Comparison of ENCODE assay signal across 15 cellular contexts in the genomic region with DNA sequence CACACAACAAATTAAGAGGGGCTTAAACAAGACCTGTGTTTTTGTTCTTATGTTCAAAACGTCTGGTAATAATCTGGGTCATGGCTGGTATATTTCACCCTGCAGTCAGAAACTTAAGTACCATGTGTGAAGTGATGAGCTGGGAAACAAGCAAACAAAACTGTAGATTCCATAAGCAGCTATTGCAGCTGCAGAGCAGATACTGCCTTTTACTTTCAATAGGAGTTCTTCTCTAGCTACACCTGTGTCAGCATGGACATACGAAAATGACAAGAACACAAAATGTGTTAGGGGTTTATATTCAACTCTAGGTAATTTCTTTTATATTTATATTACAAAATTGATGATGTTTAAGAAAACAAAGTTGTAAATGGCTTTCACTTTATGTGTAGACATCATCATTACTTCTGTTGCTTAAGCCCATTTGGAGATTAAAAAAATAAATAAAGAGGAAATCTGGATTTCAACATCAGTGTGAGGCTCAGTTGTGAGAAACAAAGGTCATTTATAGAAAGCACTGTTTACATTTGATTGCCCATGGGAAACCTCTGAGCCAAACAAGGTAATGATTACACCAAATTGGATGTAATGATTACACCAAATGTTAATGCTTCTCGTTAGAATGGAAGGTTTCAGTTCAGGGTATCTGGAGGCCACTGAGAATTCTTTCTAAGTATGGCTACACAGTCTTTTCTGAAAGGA.
DNase-seq lines count a peak whose midpoint lies in the region; ATAC-seq, FAIRE-seq and TF ChIP-seq lines count a peak whose summit lies in the region.
"Had no signal": no experiment of that assay in that cellular context is flagged by ENCODE, and none has a peak within 500 bp of the region (broad histone marks: within the 10 kb centered on the region; RNA-seq: fewer than 3 reads in every experiment).

No MANE protein-coding gene starts in this region.

- H3K4me1 ChIP-seq in MM.1S (ENCODE audit: low read length) (no peaks in the 10 kb centered on the region), small intestine (ENCODE audit: control insufficient read depth in 2 of 2, insufficient read depth in 1 of 2, low read depth in 1 of 2, low read length in 1 of 2) (peaks cover 0 to 2% of the 10 kb centered on the region in 2 donors), foreskin keratinocyte (no peaks in the 10 kb centered on the region)

- WGBS in small intestine, 3 donors: 6 to 34% (median 16%) methylated on average over 3 of the region's 3 CpGs

- H3K9ac ChIP-seq in MM.1S (ENCODE audit: low read length): no peak overlapping the region

- DNase-seq in NCI-H1417 (lab: John Stamatoyannopoulos, UW) (peak; percentile 15 to 60 (median 26)), NCI-H1417 treated with DMSO at 0.1 percent for 48 hours (lab: John Stamatoyannopoulos, UW) (no peak), MM.1S (peak; percentile 56), small intestine (peak; percentile 83), NCI-H524 (lab: John Stamatoyannopoulos, UW) (no peak), foreskin keratinocyte (no peak)
- DNase-seq: activated T-cell treated with anti-CD3 and anti-CD28 coated beads, Interleukin-2, amount 50 U/mL, for 72 hours; NCI-H510A treated with DMSO at 0.1 percent for 48 hours; stimulated activated CD4-positive, alpha-beta T cell treated with anti-CD3 and anti-CD28 coated beads, Interleukin-1b, Interleukin-23, amount 100 ng/mL, for 48 hours; T1000 had no signal

- no peak overlapping the region for H3K4me2 ChIP-seq in MM.1S (ENCODE audit: low read depth, low read length)

- no peaks in the 10 kb centered on the region for H3K9me2 ChIP-seq in MM.1S (replicated peaks; ENCODE audit: insufficient read depth, low read length)

- H3K27me3 ChIP-seq in MM.1S (replicated peaks; ENCODE audit: insufficient read depth, low read length) (no peaks in the 10 kb centered on the region), small intestine (ENCODE audit: control insufficient read depth in 2 of 2, insufficient read depth in 2 of 2, low read length in 2 of 2) (no peaks in the 10 kb centered on the region), foreskin keratinocyte (no peaks in the 10 kb centered on the region)

- peak; percentile 15 for FAIRE-seq in small intestine (lab: Jason Lieb, UNC)
- FAIRE-seq: A204.1 had no signal

- H2AFZ ChIP-seq in MM.1S (ENCODE audit: low read length): no peak overlapping the region

- H3K4me3 ChIP-seq in MM.1S (ENCODE audit: low read length) (no peak overlapping the region), small intestine (ENCODE audit: low read depth in 1 of 2, low read length in 2 of 2) (no peak overlapping the region)
- H3K4me3 ChIP-seq: coronary artery, thoracic aorta had no signal

- H3K36me3 ChIP-seq in MM.1S (replicated peaks; ENCODE audit: insufficient read depth, low read length) (no peaks in the 10 kb centered on the region), small intestine (ENCODE audit: control insufficient read depth in 2 of 2, insufficient read depth in 2 of 2, low read length in 2 of 2) (no peaks in the 10 kb centered on the region)
- H3K36me3 ChIP-seq: thoracic aorta had no signal

- no peaks in the 10 kb centered on the region for H3F3A ChIP-seq in MM.1S (ENCODE audit: insufficient read depth, low read length)

- ATAC-seq in HG02798 (IDR thresholded peaks at IDR 0.05; ENCODE audit: poor library complexity, unreplicated experiment) (peak; percentile 80), foreskin keratinocyte (no peak), HG02884 (IDR thresholded peaks at IDR 0.05; ENCODE audit: unreplicated experiment) (no peak)
- ATAC-seq: activated T-cell treated with anti-CD3 and anti-CD28 coated beads, Interleukin-2, amount 50 U/mL, for 72 hours had no signal

- H3K9me3 ChIP-seq in MM.1S (replicated peaks; ENCODE audit: insufficient read depth, low read length) (no peaks in the 10 kb centered on the region), small intestine (ENCODE audit: control insufficient read depth, low read depth) (no peaks in the 10 kb centered on the region)
- H3K9me3 ChIP-seq: thoracic aorta had no signal

- H3K79me2 ChIP-seq in MM.1S (ENCODE audit: low read length): no peaks in the 10 kb centered on the region

- H3K27ac ChIP-seq in MM.1S (ENCODE audit: low read length) (no peak overlapping the region), small intestine (ENCODE audit: low read depth in 1 of 2, low read length in 1 of 2) (peak overlapping the region in 1 of 2 donors; percentile 3), foreskin keratinocyte (no peak overlapping the region)
- H3K27ac ChIP-seq: coronary artery, thoracic aorta had no signal

- H4K20me1 ChIP-seq in MM.1S (ENCODE audit: insufficient read depth, low read length): no peaks in the 10 kb centered on the region

- TF ChIP-seq CTCF in MM.1S (IDR thresholded peaks at IDR 0.05; ENCODE audit: low read length): no peak
- no peak for TF ChIP-seq CTCF in foreskin keratinocyte (conservative IDR thresholded peaks at IDR 0.05)

Comparison
In these comparisons a context has a peak if more than half of its experiments do, and no peak if none do; other contexts are left out.
1. DNase-seq: peak in NCI-H1417 (3 of 3), MM.1S (single experiment) and small intestine (single experiment); none in NCI-H1417 treated with DMSO at 0.1 percent for 48 hours (single experiment), NCI-H524 (0 of 2) and foreskin keratinocyte (0 of 2).